Comparison of ENCODE assay signal across 24 cellular contexts in genomic region chr17:29524692-29525091, GRCh38.
"Had no signal": no experiment of that assay in that cellular context is flagged by ENCODE, and none has a peak within 500 bp of the region (broad histone marks: within the 10 kb centered on the region; RNA-seq: fewer than 3 reads in every experiment).

No MANE protein-coding gene starts in this region.

- H3K9me3 ChIP-seq: breast epithelium, gastroesophageal sphincter, heart left ventricle, neutrophil, testis had no signal

- H3K9me3 Mint-ChIP-seq: activated CD4-positive, alpha-beta T cell treated with anti-CD3 and anti-CD28 coated beads, Interleukin-2, amount 10 ng/mL, durations not matched to agents 7 days and 5 days; activated naive CD4-positive, alpha-beta T cell treated with anti-CD3 and anti-CD28 coated beads, Interleukin-2, amount 10 ng/mL, durations not matched to agents 7 days and 5 days; activated naive CD8-positive, alpha-beta T cell treated with anti-CD3 and anti-CD28 coated beads, Interleukin-2, amount 50 U/mL, for 24 hours; activated T-cell treated with anti-CD3 and anti-CD28 coated beads, Interleukin-2, amount 50 U/mL, for 4 hours; effector memory CD8-positive, alpha-beta T cell; naive thymus-derived CD4-positive, alpha-beta T cell; stimulated activated memory B cell treated with anti-CD40 and anti-IgM and Interleukin-4, amounts not matched to agents 10 μg/mL and 1 μg/mL and 100 μg/mL, for 72 hours; type B pancreatic cell had no signal

- H3K4me3 Mint-ChIP-seq: activated CD4-positive, alpha-beta T cell treated with anti-CD3 and anti-CD28 coated beads, Interleukin-2, amount 10 ng/mL, durations not matched to agents 7 days and 5 days; activated naive CD4-positive, alpha-beta T cell treated with anti-CD3 and anti-CD28 coated beads, Interleukin-2, amount 10 ng/mL, durations not matched to agents 7 days and 5 days; activated naive CD8-positive, alpha-beta T cell treated with anti-CD3 and anti-CD28 coated beads, Interleukin-2, amount 50 U/mL, for 24 hours; activated T-cell treated with anti-CD3 and anti-CD28 coated beads, Interleukin-2, amount 50 U/mL, for 4 hours; effector memory CD8-positive, alpha-beta T cell; naive thymus-derived CD4-positive, alpha-beta T cell; stimulated activated memory B cell treated with anti-CD40 and anti-IgM and Interleukin-4, amounts not matched to agents 10 μg/mL and 1 μg/mL and 100 μg/mL, for 72 hours; type B pancreatic cell had no signal

- H3K27ac ChIP-seq: breast epithelium, gastroesophageal sphincter, heart left ventricle, neutrophil, parathyroid adenoma, testis had no signal

- H3K36me3 ChIP-seq: breast epithelium had no signal

- H3K4me1 Mint-ChIP-seq: activated CD4-positive, alpha-beta T cell treated with anti-CD3 and anti-CD28 coated beads, Interleukin-2, amount 10 ng/mL, durations not matched to agents 7 days and 5 days; activated naive CD4-positive, alpha-beta T cell treated with anti-CD3 and anti-CD28 coated beads, Interleukin-2, amount 10 ng/mL, durations not matched to agents 7 days and 5 days; activated naive CD8-positive, alpha-beta T cell treated with anti-CD3 and anti-CD28 coated beads, Interleukin-2, amount 50 U/mL, for 24 hours; naive thymus-derived CD4-positive, alpha-beta T cell; stimulated activated memory B cell treated with anti-CD40 and anti-IgM and Interleukin-4, amounts not matched to agents 10 μg/mL and 1 μg/mL and 100 μg/mL, for 72 hours had no signal

- H3K27me3 ChIP-seq: breast epithelium, gastroesophageal sphincter, heart left ventricle, neutrophil, testis had no signal

- H3K27ac Mint-ChIP-seq: activated CD4-positive, alpha-beta T cell treated with anti-CD3 and anti-CD28 coated beads, Interleukin-2, amount 10 ng/mL, durations not matched to agents 7 days and 5 days; activated naive CD4-positive, alpha-beta T cell treated with anti-CD3 and anti-CD28 coated beads, Interleukin-2, amount 10 ng/mL, durations not matched to agents 7 days and 5 days; activated naive CD8-positive, alpha-beta T cell treated with anti-CD3 and anti-CD28 coated beads, Interleukin-2, amount 50 U/mL, for 24 hours; effector memory CD8-positive, alpha-beta T cell; naive thymus-derived CD4-positive, alpha-beta T cell; stimulated activated memory B cell treated with anti-CD40 and anti-IgM and Interleukin-4, amounts not matched to agents 10 μg/mL and 1 μg/mL and 100 μg/mL, for 72 hours; type B pancreatic cell had no signal

- H3K4me1 ChIP-seq: breast epithelium, gastroesophageal sphincter, heart left ventricle, parathyroid adenoma, testis had no signal

- DNase-seq: activated CD4-positive, alpha-beta T cell treated with anti-CD3 and anti-CD28 coated beads, Interleukin-2, amount 10 ng/mL, durations not matched to agents 7 days and 5 days; activated CD8-positive, alpha-beta memory T cell treated with anti-CD3 and anti-CD28 coated beads, Interleukin-2, amount 50 U/mL, for 4 hours; activated effector memory CD4-positive, alpha-beta T cell treated with Interleukin-2 at 50 U/mL for 16 hours; activated naive CD4-positive, alpha-beta T cell treated with anti-CD3 and anti-CD28 coated beads, Interleukin-2, amount 10 ng/mL, durations not matched to agents 7 days and 5 days; activated naive CD8-positive, alpha-beta T cell treated with anti-CD3 and anti-CD28 coated beads, Interleukin-2, amount 50 U/mL, for 24 hours; activated T-cell treated with anti-CD3 and anti-CD28 coated beads, Interleukin-2, amount 50 U/mL, for 4 hours; cerebellar nuclear complex; dermis blood vessel endothelial cell; effector memory CD8-positive, alpha-beta T cell; heart left ventricle; mesenchymal stem cell; naive thymus-derived CD4-positive, alpha-beta T cell; stimulated activated CD4-positive, alpha-beta T cell treated with anti-CD3 and anti-CD28 coated beads, Interleukin-4, amount 100 ng/mL, for 24 hours; T-helper 1 cell; T1000; testis had no signal

- H2AFZ ChIP-seq: parathyroid adenoma had no signal

- H3K27me3 Mint-ChIP-seq: activated CD4-positive, alpha-beta T cell treated with anti-CD3 and anti-CD28 coated beads, Interleukin-2, amount 10 ng/mL, durations not matched to agents 7 days and 5 days; activated naive CD4-positive, alpha-beta T cell treated with anti-CD3 and anti-CD28 coated beads, Interleukin-2, amount 10 ng/mL, durations not matched to agents 7 days and 5 days; activated naive CD8-positive, alpha-beta T cell treated with anti-CD3 and anti-CD28 coated beads, Interleukin-2, amount 50 U/mL, for 24 hours; effector memory CD8-positive, alpha-beta T cell; naive thymus-derived CD4-positive, alpha-beta T cell; stimulated activated memory B cell treated with anti-CD40 and anti-IgM and Interleukin-4, amounts not matched to agents 10 μg/mL and 1 μg/mL and 100 μg/mL, for 72 hours; type B pancreatic cell had no signal

- H3K4me3 ChIP-seq: breast epithelium, gastroesophageal sphincter, heart left ventricle, smooth muscle cell, testis had no signal

- ATAC-seq: activated naive CD8-positive, alpha-beta T cell treated with anti-CD3 and anti-CD28 coated beads, Interleukin-2, amount 50 U/mL, for 24 hours; activated T-cell treated with anti-CD3 and anti-CD28 coated beads, Interleukin-2, amount 50 U/mL, for 4 hours; effector memory CD8-positive, alpha-beta T cell; gastroesophageal sphincter; heart left ventricle; naive thymus-derived CD4-positive, alpha-beta T cell; sciatic nerve; stimulated activated memory B cell treated with anti-CD40 and anti-IgM and Interleukin-4, amounts not matched to agents 10 μg/mL and 1 μg/mL and 100 μg/mL, for 72 hours had no signal

- H3K9ac ChIP-seq: parathyroid adenoma had no signal

- H3K4me2 ChIP-seq: smooth muscle cell had no signal
